21 cellular contexts compared by ENCODE assay signal in genomic region chr13:36115306-36115705, GRCh38. TPM values are rescaled to one million over a fixed set of nuclear protein-coding genes. Genes with fewer than 3 reads are reported as not detected.
"Had no signal": no experiment of that assay in that cellular context is flagged by ENCODE, and none has a peak within 500 bp of the region (broad histone marks: within the 10 kb centered on the region; RNA-seq: fewer than 3 reads in every experiment).

No MANE protein-coding gene starts in this region.

- DNase-seq: IMR-90, Karpas-422, KG1, MG63, NCI-H1092, NCI-H1105 treated with DMSO at 0.1 percent for 48 hours, NCI-H1417 treated with DMSO at 0.1 percent for 48 hours, NCI-H146, NCI-H1694 treated with DMSO at 0.1 percent for 48 hours, NCI-H1930, NCI-H2081, NCI-H226, NCI-H446, NCI-H510A, NCI-H524 treated with DMSO at 0.1 percent for 48 hours, NCI-H69, NCI-H774, Right ventricle myocardium superior, RPMI8226, SIG-M5 had no signal

- ATAC-seq: HepG2 had no signal

RNA-seq across cellular contexts. Expression of gene DCLK1, which starts 15.9 kb away (rescaled TPM):
- polyA plus RNA-seq: HepG2 had no signal
